Comparison of ENCODE assay signal across 1 cellular context in genomic region chr4:186095406-186095805, GRCh38.
TF ChIP-seq lines count a peak whose summit lies in the region.

No MANE protein-coding gene starts in this region.

TF ChIP-seq in GM23338, 12 proteins besides CTCF, POLR2A, EP300 and RAD21 (continued from another document):
- TF ChIP-seq REST (IDR thresholded peaks at IDR 0.05; ENCODE audit: unreplicated experiment) = no peak
- no peak for TF ChIP-seq STAT1 (IDR thresholded peaks at IDR 0.05; ENCODE audit: unreplicated experiment)
